In genomic region chr19:39846176-39846677, GRCh38 we compare ENCODE assay signal across 8 cellular contexts. TPM values are rescaled to one million over a fixed set of nuclear protein-coding genes. Genes with fewer than 3 reads are reported as not detected.
DNase-seq lines count a peak whose midpoint lies in the region; ATAC-seq, FAIRE-seq and TF ChIP-seq lines count a peak whose summit lies in the region.

TSS of gene FBL (minus strand) at chr19:39846379. CDS start at chr19:39846300, 79 bp downstream.

- DNase-seq in GM13977 (ENCODE audit: low spot score), result peak; percentile 99
- DNase-seq in NCI-H1694 (lab: John Stamatoyannopoulos, UW), result peak; percentile 77
- DNase-seq in T-helper 17 cell, result peak; percentile 97 to 99 (median 98)
- DNase-seq in amygdala (lab: John Stamatoyannopoulos, UW), result peak; percentile 57 to 97 (median 89)
- peak; percentile 96 for DNase-seq in left ventricle myocardium inferior
- DNase-seq in psoas muscle, result peak; percentile 97 to 99
- DNase-seq in urothelium cell line (ENCODE audit: low spot score), result peak; percentile 99

- H3K36me3 ChIP-seq in left ventricle myocardium inferior (no peaks in the 10 kb centered on the region), psoas muscle (ENCODE audit: insufficient read depth in 1 of 2, low read depth in 1 of 2) (no peaks in the 10 kb centered on the region)

- H3K27me3 ChIP-seq in left ventricle myocardium inferior (ENCODE audit: low read depth), result no peaks in the 10 kb centered on the region
- no peaks in the 10 kb centered on the region for H3K27me3 ChIP-seq in psoas muscle (ENCODE audit: insufficient read depth in 3 of 3, low read length in 2 of 3)

- H3K27ac ChIP-seq in left ventricle myocardium inferior (replicated peaks) (peak within 1 kb of the TSS; percentile 89), psoas muscle (peak within 1 kb of the TSS; percentile 85)

- WGBS in psoas muscle, 3 donors, result 0 to 1% (median 0%) methylated on average over 36 to 47 of the region's 47 CpGs

- H3K9me3 ChIP-seq in T-helper 17 cell (ENCODE audit: control insufficient read depth, low read length, poor library complexity, severe bottlenecking) (no peaks in the 10 kb centered on the region), left ventricle myocardium inferior (replicated peaks) (no peaks in the 10 kb centered on the region), psoas muscle (no peaks in the 10 kb centered on the region)

- H3K27me3 Mint-ChIP-seq in T-helper 17 cell, result peaks cover under 1% of the 10 kb centered on the region

- intact Hi-C loops in left ventricle myocardium inferior (cut with micrococcal nuclease), result no loop called here
- intact Hi-C loops in psoas muscle (cut with DNase I), result no loop called here

- H3K4me1 ChIP-seq in left ventricle myocardium inferior (peaks cover 59% of the 10 kb centered on the region), psoas muscle (peaks cover 32% of the 10 kb centered on the region)

- ATAC-seq in HG02884 (IDR thresholded peaks at IDR 0.05; ENCODE audit: unreplicated experiment), result peak; percentile 62
- ATAC-seq in T-helper 17 cell, result peak; percentile 93
- peak; percentile 95 to 97 (median 97) for ATAC-seq in psoas muscle

- H3K36me3 Mint-ChIP-seq in T-helper 17 cell (ENCODE audit: low read depth), result no peaks in the 10 kb centered on the region

- TF ChIP-seq CTCF in GM13977 (IDR thresholded peaks at IDR 0.05; ENCODE audit: extremely low read depth, insufficient read depth, missing control alignments), result no peak
- no peak for TF ChIP-seq CTCF in left ventricle myocardium inferior (IDR thresholded peaks at IDR 0.05; ENCODE audit: borderline replicate concordance)
- no peak for TF ChIP-seq CTCF in psoas muscle (IDR thresholded peaks at IDR 0.05)

- peaks cover 50% of the 10 kb centered on the region for H3K4me1 Mint-ChIP-seq in T-helper 17 cell

- H3K4me3 ChIP-seq in left ventricle myocardium inferior (peak within 1 kb of the TSS; percentile 95), psoas muscle (peak within 1 kb of the TSS; percentile 98)

- in situ Hi-C loops in GM13977 (cut with MboI; ENCODE audit: low pct_unique_long_range_greater_than_20kb, low sequenced_read_pairs, unreplicated experiment), result loop anchor here (10.0 kb wide), 3 partner anchors 51 to 301 kb away; partner anchors contain the start of gene EID2

- no peak for FAIRE-seq in urothelium cell line (lab: Jason Lieb, UNC)

- H3K4me3 Mint-ChIP-seq in T-helper 17 cell, result peak within 1 kb of the TSS; percentile 93

- peak within 1 kb of the TSS; percentile 95 for H3K27ac Mint-ChIP-seq in T-helper 17 cell

RNA-seq across cellular contexts. Expression of gene FBL, which starts in this region (rescaled TPM):
- total RNA-seq in T-helper 17 cell (100 to 1,000 TPM; 255 to 264 TPM), left ventricle myocardium inferior (63.1 TPM), psoas muscle (100 to 1,000 TPM in 3 of 4 donors, 10 to 100 TPM in 1; 70.3 to 150 (median 114) TPM)
- polyA plus RNA-seq in psoas muscle, result 100 to 1,000 TPM; 142 to 267 (median 162) TPM

Comparison
In these comparisons a context has a peak if more than half of its experiments do, and no peak if none do; other contexts are left out.
1. Peak in every context shown above with its lines: DNase-seq, ATAC-seq, H3K4me3 ChIP-seq and H3K27ac ChIP-seq.